Comparison of ENCODE assay signal across 30 cellular contexts in the genomic region with DNA sequence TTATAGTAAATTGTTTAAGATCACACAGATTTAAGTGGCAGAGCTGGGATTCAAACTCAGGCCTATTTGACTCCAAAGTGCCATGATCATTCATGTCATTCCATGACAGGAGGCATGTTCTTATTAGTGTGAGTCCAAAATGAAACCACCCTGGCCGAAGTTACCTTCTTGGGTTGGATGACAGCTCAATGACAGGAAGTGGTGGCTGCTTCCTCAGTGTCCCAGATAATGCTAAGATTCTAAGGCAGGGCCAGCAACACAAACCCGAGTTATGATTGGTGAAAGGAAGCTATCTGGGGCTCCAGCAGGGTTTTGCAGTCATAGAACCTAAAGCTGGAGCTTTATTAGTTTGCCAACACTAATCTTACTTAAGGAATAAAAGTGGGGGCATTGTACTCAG.
"Had no signal": no experiment of that assay in that cellular context is flagged by ENCODE, and none has a peak within 500 bp of the region (broad histone marks: within the 10 kb centered on the region; RNA-seq: fewer than 3 reads in every experiment).

No MANE protein-coding gene starts in this region.

- ATAC-seq: activated CD4-positive, alpha-beta T cell treated with anti-CD3 and anti-CD28 coated beads for 36 hours; activated CD8-positive, alpha-beta memory T cell treated with anti-CD3 and anti-CD28 coated beads, Interleukin-2, amount 10 ng/mL, durations not matched to agents 7 days and 5 days; activated naive CD4-positive, alpha-beta T cell treated with anti-CD3 and anti-CD28 coated beads, Interleukin-2, amount 50 U/mL, for 72 hours; esophagus mucosa had no signal

- H3K36me3 ChIP-seq: ascending aorta, breast epithelium, cardiac muscle cell, WERI-Rb-1 had no signal

- H3K27me3 Mint-ChIP-seq: activated B cell treated with CpG ODN at 0.5 μM for 24 hours; activated CD4-positive, alpha-beta memory T cell treated with anti-CD3 and anti-CD28 coated beads, Interleukin-2, amount 10 ng/mL, durations not matched to agents 7 days and 5 days; activated naive CD4-positive, alpha-beta T cell treated with anti-CD3 and anti-CD28 coated beads, Interleukin-2, amount 10 ng/mL, durations not matched to agents 7 days and 5 days; dendritic cell treated with granulocyte-macrophage colony-stimulating factor and Interleukin-4, amounts not matched to agents 40 ng/mL and 50 ng/mL, for 4 days had no signal

- H3K27me3 ChIP-seq: ascending aorta, breast epithelium, cardiac muscle cell, dorsolateral prefrontal cortex had no signal

- H3K9me3 ChIP-seq: ascending aorta, breast epithelium had no signal

- H3K36me3 Mint-ChIP-seq: activated CD8-positive, alpha-beta memory T cell treated with anti-CD3 and anti-CD28 coated beads, Interleukin-2, amount 10 ng/mL, durations not matched to agents 7 days and 5 days; activated naive CD4-positive, alpha-beta T cell treated with anti-CD3 and anti-CD28 coated beads, Interleukin-2, amount 10 ng/mL, durations not matched to agents 7 days and 5 days; activated naive CD4-positive, alpha-beta T cell treated with anti-CD3 and anti-CD28 coated beads, Interleukin-2, amount 50 U/mL, for 72 hours; activated naive CD8-positive, alpha-beta T cell treated with anti-CD3 and anti-CD28 coated beads, Interleukin-2, amount 10 ng/mL, durations not matched to agents 7 days and 5 days; brain had no signal

- H3K9me3 Mint-ChIP-seq: activated B cell treated with CpG ODN at 0.5 μM for 24 hours; activated CD4-positive, alpha-beta memory T cell treated with anti-CD3 and anti-CD28 coated beads, Interleukin-2, amount 10 ng/mL, durations not matched to agents 7 days and 5 days; activated CD4-positive, alpha-beta T cell treated with anti-CD3 and anti-CD28 coated beads, Interleukin-2, amount 10 ng/mL, durations not matched to agents 24 days and 14 days; activated naive CD4-positive, alpha-beta T cell treated with anti-CD3 and anti-CD28 coated beads, Interleukin-2, amount 10 ng/mL, durations not matched to agents 7 days and 5 days; activated naive CD4-positive, alpha-beta T cell treated with anti-CD3 and anti-CD28 coated beads, Interleukin-2, amount 50 U/mL, for 72 hours; activated naive CD8-positive, alpha-beta T cell treated with anti-CD3 and anti-CD28 coated beads, Interleukin-2, amount 10 ng/mL, durations not matched to agents 7 days and 5 days; activated T-helper 1 cell treated with anti-CD3 and anti-CD28 coated beads, Interleukin-12 subunit alpha, Interleukin-12 subunit beta, Interleukin-2, Interleukin-4 antibody, amounts not matched to agents 30 ng/mL and 10 ng/mL and 1 ng/mL, durations not matched to agents 14 hours and 24 hours and 36 hours; dendritic cell treated with granulocyte-macrophage colony-stimulating factor and Interleukin-4, amounts not matched to agents 40 ng/mL and 50 ng/mL, for 4 days; endodermal cell had no signal

- DNase-seq: activated B cell treated with CpG ODN at 0.5 μM for 24 hours; activated CD4-positive, alpha-beta memory T cell treated with anti-CD3 and anti-CD28 coated beads, Interleukin-2, amount 10 ng/mL, durations not matched to agents 7 days and 5 days; activated CD4-positive, alpha-beta T cell treated with anti-CD3 and anti-CD28 coated beads for 36 hours; activated CD4-positive, alpha-beta T cell treated with anti-CD3 and anti-CD28 coated beads, Interleukin-2, amount 10 ng/mL, durations not matched to agents 24 days and 14 days; activated CD4-positive, CD25-positive, alpha-beta regulatory T cell treated with anti-CD3 and anti-CD28 coated beads, Interleukin-2, amount 50 U/mL, for 72 hours; activated CD8-positive, alpha-beta memory T cell treated with anti-CD3 and anti-CD28 coated beads, Interleukin-2, amount 10 ng/mL, durations not matched to agents 7 days and 5 days; activated CD8-positive, alpha-beta memory T cell treated with anti-CD3 and anti-CD28 coated beads, Interleukin-2, amount 50 U/mL, for 4 hours; activated gamma-delta T cell; activated naive CD4-positive, alpha-beta T cell; activated naive CD4-positive, alpha-beta T cell treated with anti-CD3 and anti-CD28 coated beads, Interleukin-2, amount 10 ng/mL, durations not matched to agents 7 days and 5 days; activated naive CD8-positive, alpha-beta T cell treated with anti-CD3 and anti-CD28 coated beads, Interleukin-2, amount 10 ng/mL, durations not matched to agents 7 days and 5 days; activated T-cell treated with anti-CD3 and anti-CD28 coated beads, Interleukin-2, amount 50 U/mL, for 1 hour; activated T-cell treated with anti-CD3 and anti-CD28 coated beads, Interleukin-2, amount 50 U/mL, for 48 hours; central memory CD4-positive, alpha-beta T cell; cerebellar nuclear complex; dorsolateral prefrontal cortex; effector memory CD4-positive, alpha-beta T cell; endodermal cell; foreskin fibroblast; head of caudate nucleus; WERI-Rb-1 had no signal

- H3K4me1 Mint-ChIP-seq: activated B cell treated with CpG ODN at 0.5 μM for 24 hours; activated CD4-positive, alpha-beta T cell treated with anti-CD3 and anti-CD28 coated beads for 36 hours; activated naive CD4-positive, alpha-beta T cell treated with anti-CD3 and anti-CD28 coated beads, Interleukin-2, amount 10 ng/mL, durations not matched to agents 7 days and 5 days had no signal

- H3K4me3 Mint-ChIP-seq: activated B cell treated with CpG ODN at 0.5 μM for 24 hours; activated CD4-positive, alpha-beta memory T cell treated with anti-CD3 and anti-CD28 coated beads, Interleukin-2, amount 10 ng/mL, durations not matched to agents 7 days and 5 days; activated CD4-positive, alpha-beta T cell treated with anti-CD3 and anti-CD28 coated beads for 36 hours; activated CD4-positive, alpha-beta T cell treated with anti-CD3 and anti-CD28 coated beads, Interleukin-2, amount 10 ng/mL, durations not matched to agents 24 days and 14 days; activated CD8-positive, alpha-beta memory T cell treated with anti-CD3 and anti-CD28 coated beads, Interleukin-2, amount 10 ng/mL, durations not matched to agents 7 days and 5 days; activated naive CD4-positive, alpha-beta T cell treated with anti-CD3 and anti-CD28 coated beads, Interleukin-2, amount 10 ng/mL, durations not matched to agents 7 days and 5 days; activated naive CD8-positive, alpha-beta T cell treated with anti-CD3 and anti-CD28 coated beads, Interleukin-2, amount 10 ng/mL, durations not matched to agents 7 days and 5 days; activated T-helper 1 cell treated with anti-CD3 and anti-CD28 coated beads, Interleukin-12 subunit alpha, Interleukin-12 subunit beta, Interleukin-2, Interleukin-4 antibody, amounts not matched to agents 30 ng/mL and 10 ng/mL and 1 ng/mL, durations not matched to agents 14 hours and 24 hours and 36 hours; brain; dendritic cell treated with granulocyte-macrophage colony-stimulating factor and Interleukin-4, amounts not matched to agents 40 ng/mL and 50 ng/mL, for 4 days; endodermal cell had no signal

- H3K4me3 ChIP-seq: ascending aorta, breast epithelium, cardiac muscle cell, coronary artery, dorsolateral prefrontal cortex had no signal

- H3K27ac ChIP-seq: ascending aorta, breast epithelium, cardiac muscle cell, coronary artery, dorsolateral prefrontal cortex, WERI-Rb-1 had no signal

- H3K4me1 ChIP-seq: ascending aorta, breast epithelium had no signal

- H3K27ac Mint-ChIP-seq: activated B cell treated with CpG ODN at 0.5 μM for 24 hours; activated CD4-positive, alpha-beta memory T cell treated with anti-CD3 and anti-CD28 coated beads, Interleukin-2, amount 10 ng/mL, durations not matched to agents 7 days and 5 days; activated CD4-positive, alpha-beta T cell treated with anti-CD3 and anti-CD28 coated beads for 36 hours; activated CD4-positive, alpha-beta T cell treated with anti-CD3 and anti-CD28 coated beads, Interleukin-2, amount 10 ng/mL, durations not matched to agents 24 days and 14 days; activated CD8-positive, alpha-beta memory T cell treated with anti-CD3 and anti-CD28 coated beads, Interleukin-2, amount 10 ng/mL, durations not matched to agents 7 days and 5 days; activated naive CD4-positive, alpha-beta T cell treated with anti-CD3 and anti-CD28 coated beads, Interleukin-2, amount 10 ng/mL, durations not matched to agents 7 days and 5 days; activated naive CD4-positive, alpha-beta T cell treated with anti-CD3 and anti-CD28 coated beads, Interleukin-2, amount 50 U/mL, for 72 hours; activated naive CD8-positive, alpha-beta T cell treated with anti-CD3 and anti-CD28 coated beads, Interleukin-2, amount 10 ng/mL, durations not matched to agents 7 days and 5 days; activated T-helper 1 cell treated with anti-CD3 and anti-CD28 coated beads, Interleukin-12 subunit alpha, Interleukin-12 subunit beta, Interleukin-2, Interleukin-4 antibody, amounts not matched to agents 30 ng/mL and 10 ng/mL and 1 ng/mL, durations not matched to agents 14 hours and 24 hours and 36 hours; dendritic cell treated with granulocyte-macrophage colony-stimulating factor and Interleukin-4, amounts not matched to agents 40 ng/mL and 50 ng/mL, for 4 days; endodermal cell had no signal
